In the genomic region with DNA sequence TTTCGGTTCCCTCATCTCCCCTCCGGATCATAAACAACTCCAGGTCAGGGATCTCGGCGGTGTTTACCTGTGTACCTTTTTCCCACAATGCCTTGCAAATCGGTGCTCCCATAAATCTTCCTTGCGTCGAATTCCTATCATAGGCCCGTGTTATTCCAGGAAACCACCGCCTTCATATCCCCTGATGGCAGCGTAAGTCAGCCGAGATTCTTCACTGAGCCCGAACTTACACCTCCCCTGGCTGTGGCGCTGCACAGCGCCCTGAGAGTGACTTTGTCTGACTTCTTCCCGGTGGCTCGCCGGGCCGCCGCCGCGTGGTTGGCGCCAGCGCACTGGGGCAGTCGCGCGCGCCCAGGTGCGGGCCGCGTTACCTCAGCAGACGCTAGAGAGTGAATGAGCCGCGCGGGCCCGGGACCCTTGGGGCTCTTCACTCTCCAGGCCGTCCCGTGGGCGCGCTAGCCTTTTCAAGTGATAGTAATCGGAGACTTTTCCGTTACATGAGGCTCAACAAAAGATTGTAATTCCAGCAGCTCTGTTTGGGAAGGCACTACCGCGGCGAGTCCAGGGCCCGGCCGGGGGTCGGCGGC, we compare ENCODE assay signal across 8 cellular contexts.
DNase-seq lines count a peak whose midpoint lies in the region; ATAC-seq and TF ChIP-seq lines count a peak whose summit lies in the region.

No MANE protein-coding gene starts in this region.

- H3K4me3 ChIP-seq in muscle layer of duodenum (ENCODE audit: low read depth in 1 of 2, low read length in 2 of 2) = peak overlapping the region; percentile 66 to 70
- peak overlapping the region; percentile 58 to 73 (median 64) for H3K4me3 ChIP-seq in stomach

- peak; percentile 39 for ATAC-seq in HG03064 (IDR thresholded peaks at IDR 0.05; ENCODE audit: low read depth, unreplicated experiment)

- WGBS in stomach, 5 donors = 3 to 12% (median 6%) methylated on average over 18 to 48 of the region's 48 CpGs

- H3K36me3 ChIP-seq in muscle layer of duodenum (ENCODE audit: control insufficient read depth in 1 of 2, insufficient read depth in 2 of 2, low read length in 2 of 2) (peaks cover 0 to 5% of the 10 kb centered on the region in 2 donors), stomach (no peaks in the 10 kb centered on the region)

- TF ChIP-seq POLR2A in stomach (IDR thresholded peaks at IDR 0.05) = no peak

- no peak for TF ChIP-seq CTCF in stomach (IDR thresholded peaks at IDR 0.05)

- peaks cover 41 to 49% of the 10 kb centered on the region in 2 donors for H3K4me1 ChIP-seq in muscle layer of duodenum (ENCODE audit: control insufficient read depth in 1 of 2, insufficient read depth in 2 of 2, low read length in 2 of 2)
- H3K4me1 ChIP-seq in stomach = peaks cover 45 to 75% (median 65%) of the 10 kb centered on the region in 4 donors

- H3K27ac ChIP-seq in epithelial cell of prostate (peak overlapping the region; percentile 96), muscle layer of duodenum (ENCODE audit: low read length) (peak overlapping the region; percentile 96), stomach (peak overlapping the region; percentile 86 to 96 (median 92))

- H3K9me3 ChIP-seq in muscle layer of duodenum (ENCODE audit: control insufficient read depth in 1 of 2, low read length in 2 of 2) = no peaks in the 10 kb centered on the region
- H3K9me3 ChIP-seq in stomach = no peaks in the 10 kb centered on the region

- no peaks in the 10 kb centered on the region for H3K27me3 ChIP-seq in muscle layer of duodenum (ENCODE audit: low read depth, low read length)
- H3K27me3 ChIP-seq in stomach = no peaks in the 10 kb centered on the region

- peak; percentile 70 for DNase-seq in SIG-M5 treated with dmso at 0.1 percent for 504 hours (lab: John Stamatoyannopoulos, UW; ENCODE audit: unreplicated experiment)
- no peak for DNase-seq in SIG-M5 (lab: John Stamatoyannopoulos, UW)
- DNase-seq in NCI-H510A (lab: John Stamatoyannopoulos, UW) = peak; percentile 82
- DNase-seq in activated CD8-positive, alpha-beta memory T cell treated with anti-CD3 and anti-CD28 coated beads, Interleukin-2, amount 50 U/mL, for 4 hours = peak; percentile 77
- DNase-seq in epithelial cell of prostate (ENCODE audit: low read depth, low spot score) = no peak
- peak; percentile 75 for DNase-seq in stomach

- intact Hi-C loops in stomach (cut with DNase I; ENCODE audit: low total_unique reads) = no loop called here

- TF ChIP-seq EP300 in stomach (IDR thresholded peaks at IDR 0.05) = no peak

Comparison
In these comparisons a context has a peak if more than half of its experiments do, and no peak if none do; other contexts are left out.
1. DNase-seq: peak in SIG-M5 treated with dmso at 0.1 percent for 504 hours (single experiment), NCI-H510A (single experiment), activated CD8-positive, alpha-beta memory T cell treated with anti-CD3 and anti-CD28 coated beads, Interleukin-2, amount 50 U/mL, for 4 hours (single experiment) and stomach (single experiment); none in SIG-M5 (single experiment) and epithelial cell of prostate (single experiment).
2. Peak in every context shown above with its lines, with median percentiles within 50 percentile points of each other: H3K27ac ChIP-seq.